Comparison of ENCODE assay signal across 21 cellular contexts in the genomic region with DNA sequence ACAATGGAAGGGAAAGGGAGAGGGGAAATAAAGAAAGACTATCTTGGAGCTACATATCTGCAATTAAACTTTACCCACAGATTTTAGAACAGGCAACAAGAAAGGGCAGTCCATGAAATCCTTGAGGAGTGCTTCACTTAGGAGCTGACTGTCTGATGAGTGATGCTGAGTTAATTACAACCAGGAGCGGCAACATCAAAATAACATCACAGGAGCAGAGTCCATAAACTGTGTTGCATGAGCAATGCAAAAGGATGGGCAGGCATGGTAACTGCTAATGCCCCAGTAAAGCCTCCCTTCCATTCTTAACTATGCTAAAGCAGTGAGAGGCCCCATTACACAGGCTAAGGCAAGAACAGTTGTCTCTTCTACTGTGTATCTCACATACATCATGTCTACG.
"Had no signal": no experiment of that assay in that cellular context is flagged by ENCODE, and none has a peak within 500 bp of the region (broad histone marks: within the 10 kb centered on the region; RNA-seq: fewer than 3 reads in every experiment).

No MANE protein-coding gene starts in this region.

- H3K4me1 ChIP-seq: gastrocnemius medialis, heart right ventricle, left ventricle myocardium inferior, lower lobe of right lung, parathyroid adenoma, psoas muscle, right lobe of liver, testis, transverse colon had no signal

- DNase-seq: cerebellar nuclear complex; effector memory CD8-positive, alpha-beta T cell; gastrocnemius medialis; heart right ventricle; hypothalamus; left cardiac atrium; left ventricle myocardium inferior; lower lobe of right lung; naive B cell; occipital lobe; psoas muscle; retina; right lobe of liver; stimulated activated CD4-positive, alpha-beta T cell treated with anti-CD3 and anti-CD28 coated beads, Interleukin-2, amount 100 ng/mL, for 24 hours; stimulated activated CD4-positive, alpha-beta T cell treated with anti-CD3 and anti-CD28 coated beads, Interleukin-4, amount 100 ng/mL, for 4 hours; stimulated activated naive B cell treated with anti-CD40 and anti-IgM and Interleukin-4, amounts not matched to agents 10 μg/mL and 1 μg/mL and 100 μg/mL, for 72 hours; stimulated activated naive CD8-positive, alpha-beta T cell treated with anti-CD3 and anti-CD28 coated beads, Interleukin-15, amount 100 ng/mL, for 72 hours; testis; transverse colon had no signal

- H3K36me3 ChIP-seq: gastrocnemius medialis, heart right ventricle, left ventricle myocardium inferior, lower lobe of right lung, right lobe of liver, transverse colon had no signal

- H3K27me3 ChIP-seq: gastrocnemius medialis, right lobe of liver, testis, transverse colon had no signal

- H3K27ac ChIP-seq: gastrocnemius medialis, heart right ventricle, left ventricle myocardium inferior, lower lobe of right lung, parathyroid adenoma, psoas muscle, right lobe of liver, testis, transverse colon had no signal

- H3K4me3 ChIP-seq: gastrocnemius medialis, heart right ventricle, left ventricle myocardium inferior, lower lobe of right lung, psoas muscle, right lobe of liver, testis, transverse colon had no signal

- H3K9me3 ChIP-seq: gastrocnemius medialis, heart right ventricle, left ventricle myocardium inferior, lower lobe of right lung, psoas muscle, right lobe of liver, testis, transverse colon had no signal

- ATAC-seq: effector memory CD8-positive, alpha-beta T cell; gastrocnemius medialis; heart right ventricle; left cardiac atrium; psoas muscle; right lobe of liver; stimulated activated naive B cell treated with anti-CD40 and anti-IgM and Interleukin-4, amounts not matched to agents 10 μg/mL and 1 μg/mL and 100 μg/mL, for 72 hours; stimulated activated naive CD8-positive, alpha-beta T cell treated with anti-CD3 and anti-CD28 coated beads, Interleukin-15, amount 100 ng/mL, for 72 hours had no signal

- FAIRE-seq: colon had no signal

- H2AFZ ChIP-seq: parathyroid adenoma had no signal

- H3K9ac ChIP-seq: parathyroid adenoma had no signal

- H3K79me2 ChIP-seq: parathyroid adenoma had no signal
